Comparison of ENCODE assay signal across 15 cellular contexts in the genomic region with DNA sequence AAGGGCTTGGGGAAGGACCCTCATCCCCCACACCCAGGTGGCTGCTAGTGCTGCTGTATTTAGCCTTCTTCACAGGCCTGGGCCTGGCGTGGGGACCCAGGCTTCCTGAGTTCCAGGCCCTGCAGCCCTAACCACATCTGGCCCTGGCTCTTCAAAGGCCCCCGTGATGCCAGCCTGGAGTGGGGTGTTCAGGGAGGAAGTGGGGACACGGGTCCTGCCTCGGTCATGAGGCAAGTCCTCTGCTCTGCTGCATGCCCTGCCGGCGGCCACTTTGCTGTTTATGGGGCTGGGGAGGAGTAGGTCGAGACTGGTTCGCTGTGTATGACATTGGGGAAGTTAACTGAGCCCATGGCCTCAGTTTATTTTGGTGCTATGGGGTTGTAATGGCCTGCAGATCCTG. TPM values are rescaled to one million over a fixed set of nuclear protein-coding genes. Genes with fewer than 3 reads are reported as not detected.
DNase-seq lines count a peak whose midpoint lies in the region; ATAC-seq and TF ChIP-seq lines count a peak whose summit lies in the region.
"Had no signal": no experiment of that assay in that cellular context is flagged by ENCODE, and none has a peak within 500 bp of the region (broad histone marks: within the 10 kb centered on the region; RNA-seq: fewer than 3 reads in every experiment).

No MANE protein-coding gene starts in this region.

- no peak for TF ChIP-seq EP300 in upper lobe of left lung (IDR thresholded peaks at IDR 0.05)

- no peaks in the 10 kb centered on the region for H3K36me3 Mint-ChIP-seq in activated CD8-positive, alpha-beta T cell treated with anti-CD3 and anti-CD28 coated beads, Interleukin-2, amount 10 ng/mL, durations not matched to agents 7 days and 5 days (ENCODE audit: low read depth)
- H3K36me3 Mint-ChIP-seq in activated CD8-positive, alpha-beta T cell treated with anti-CD3 and anti-CD28 coated beads for 36 hours (ENCODE audit: low read depth): no peaks in the 10 kb centered on the region
- H3K36me3 Mint-ChIP-seq in endodermal cell (ENCODE audit: low read depth): no peaks in the 10 kb centered on the region
- H3K36me3 Mint-ChIP-seq in nephron progenitor cell (ENCODE audit: low read depth): no peaks in the 10 kb centered on the region
- H3K36me3 Mint-ChIP-seq: CD4-positive, CD25-positive, alpha-beta regulatory T cell had no signal

- no peak for DNase-seq in activated CD8-positive, alpha-beta T cell treated with anti-CD3 and anti-CD28 coated beads, Interleukin-2, amount 10 ng/mL, durations not matched to agents 7 days and 5 days
- no peak for DNase-seq in activated CD8-positive, alpha-beta T cell treated with anti-CD3 and anti-CD28 coated beads for 36 hours
- no peak for DNase-seq in endodermal cell
- DNase-seq in nephron progenitor cell: no peak
- DNase-seq in upper lobe of left lung: peak in 1 of 2 donors; percentile 40
- DNase-seq in MM.1S: no peak
- DNase-seq in foreskin fibroblast: no peak
- DNase-seq in midbrain (lab: John Stamatoyannopoulos, UW): no peak
- DNase-seq: CD4-positive, CD25-positive, alpha-beta regulatory T cell; DMS53; GF-D8; GM23248; H7 had no signal

- H2AFZ ChIP-seq in MM.1S (ENCODE audit: low read length): no peak overlapping the region
- H2AFZ ChIP-seq: GM23248 had no signal

- H3K9me3 ChIP-seq in endodermal cell (ENCODE audit: control insufficient read depth, low read length) (no peaks in the 10 kb centered on the region), upper lobe of left lung (no peaks in the 10 kb centered on the region), MM.1S (replicated peaks; ENCODE audit: insufficient read depth, low read length) (no peaks in the 10 kb centered on the region)

- no peak overlapping the region for H3K9ac ChIP-seq in endodermal cell (ENCODE audit: extremely low read depth, low read length, poor library complexity, severe bottlenecking)
- no peak overlapping the region for H3K9ac ChIP-seq in MM.1S (ENCODE audit: low read length)
- H3K9ac ChIP-seq: GM23248 had no signal

- H3K27me3 ChIP-seq in endodermal cell (ENCODE audit: control insufficient read depth, insufficient read depth, low read length, poor library complexity, severe bottlenecking): no peaks in the 10 kb centered on the region
- no peaks in the 10 kb centered on the region for H3K27me3 ChIP-seq in upper lobe of left lung
- no peaks in the 10 kb centered on the region for H3K27me3 ChIP-seq in MM.1S (replicated peaks; ENCODE audit: insufficient read depth, low read length)

- POLR2A ChIA-PET in activated CD8-positive, alpha-beta T cell treated with anti-CD3 and anti-CD28 coated beads, Interleukin-2, amount 10 ng/mL, durations not matched to agents 7 days and 5 days (lab: Charles Lee): no interaction called here
- POLR2A ChIA-PET in activated CD8-positive, alpha-beta T cell treated with anti-CD3 and anti-CD28 coated beads for 36 hours (lab: Charles Lee): no interaction called here

- peaks cover 8% of the 10 kb centered on the region for H3K4me1 ChIP-seq in endodermal cell (ENCODE audit: control insufficient read depth, insufficient read depth, low read length)
- peaks cover 63 to 87% (median 81%) of the 10 kb centered on the region in 4 donors for H3K4me1 ChIP-seq in upper lobe of left lung
- no peaks in the 10 kb centered on the region for H3K4me1 ChIP-seq in MM.1S (ENCODE audit: low read length)

- ATAC-seq in activated CD8-positive, alpha-beta T cell treated with anti-CD3 and anti-CD28 coated beads, Interleukin-2, amount 10 ng/mL, durations not matched to agents 7 days and 5 days: no peak
- ATAC-seq in activated CD8-positive, alpha-beta T cell treated with anti-CD3 and anti-CD28 coated beads for 36 hours: no peak
- no peak for ATAC-seq in upper lobe of left lung (ENCODE audit: low FRiP score in 2 of 2)

- CTCF ChIA-PET in activated CD8-positive, alpha-beta T cell treated with anti-CD3 and anti-CD28 coated beads, Interleukin-2, amount 10 ng/mL, durations not matched to agents 7 days and 5 days (lab: Charles Lee): no interaction called here
- CTCF ChIA-PET in activated CD8-positive, alpha-beta T cell treated with anti-CD3 and anti-CD28 coated beads for 36 hours (lab: Charles Lee): no interaction called here

- no peak for TF ChIP-seq CTCF in activated CD8-positive, alpha-beta T cell treated with anti-CD3 and anti-CD28 coated beads for 36 hours (IDR thresholded peaks at IDR 0.05)
- TF ChIP-seq CTCF in endodermal cell (conservative IDR thresholded peaks at IDR 0.05) (no peak), nephron progenitor cell (IDR thresholded peaks at IDR 0.05) (no peak), upper lobe of left lung (IDR thresholded peaks at IDR 0.05) (no peak), MM.1S (IDR thresholded peaks at IDR 0.05; ENCODE audit: low read length) (no peak), foreskin fibroblast (IDR thresholded peaks at IDR 0.05; ENCODE audit: low read depth, low read length) (no peak)

- H3K27ac ChIP-seq in endodermal cell (ENCODE audit: low read depth, low read length) (no peak overlapping the region), upper lobe of left lung (peak overlapping the region; percentile 54 to 82 (median 70)), MM.1S (ENCODE audit: low read length) (no peak overlapping the region)
- H3K27ac ChIP-seq: 22Rv1, GM23248 had no signal

- H3K4me1 Mint-ChIP-seq in activated CD8-positive, alpha-beta T cell treated with anti-CD3 and anti-CD28 coated beads, Interleukin-2, amount 10 ng/mL, durations not matched to agents 7 days and 5 days (ENCODE audit: low read depth): peaks cover 11% of the 10 kb centered on the region
- no peaks in the 10 kb centered on the region for H3K4me1 Mint-ChIP-seq in activated CD8-positive, alpha-beta T cell treated with anti-CD3 and anti-CD28 coated beads for 36 hours (ENCODE audit: low read depth)
- peaks cover 4% of the 10 kb centered on the region for H3K4me1 Mint-ChIP-seq in endodermal cell
- peaks cover 16% of the 10 kb centered on the region for H3K4me1 Mint-ChIP-seq in nephron progenitor cell
- H3K4me1 Mint-ChIP-seq: CD4-positive, CD25-positive, alpha-beta regulatory T cell had no signal

- no peaks in the 10 kb centered on the region for H3K9me3 Mint-ChIP-seq in activated CD8-positive, alpha-beta T cell treated with anti-CD3 and anti-CD28 coated beads, Interleukin-2, amount 10 ng/mL, durations not matched to agents 7 days and 5 days (ENCODE audit: insufficient read depth)
- H3K9me3 Mint-ChIP-seq in activated CD8-positive, alpha-beta T cell treated with anti-CD3 and anti-CD28 coated beads for 36 hours: no peaks in the 10 kb centered on the region
- no peaks in the 10 kb centered on the region for H3K9me3 Mint-ChIP-seq in endodermal cell
- no peaks in the 10 kb centered on the region for H3K9me3 Mint-ChIP-seq in nephron progenitor cell
- H3K9me3 Mint-ChIP-seq: CD4-positive, CD25-positive, alpha-beta regulatory T cell had no signal

- H3K27ac Mint-ChIP-seq in activated CD8-positive, alpha-beta T cell treated with anti-CD3 and anti-CD28 coated beads, Interleukin-2, amount 10 ng/mL, durations not matched to agents 7 days and 5 days: peak overlapping the region; percentile 62
- H3K27ac Mint-ChIP-seq in activated CD8-positive, alpha-beta T cell treated with anti-CD3 and anti-CD28 coated beads for 36 hours: no peak overlapping the region
- H3K27ac Mint-ChIP-seq in endodermal cell (peak overlapping the region; percentile 52), nephron progenitor cell (peak overlapping the region; percentile 39)
- H3K27ac Mint-ChIP-seq: CD4-positive, CD25-positive, alpha-beta regulatory T cell had no signal

- WGBS in endodermal cell (ENCODE audit: insufficient coverage in 1 of 2, insufficient read length in 1 of 2), 2 experiments: 94 to 100% methylated on average over 1 to 8 of the region's 8 CpGs
- WGBS in upper lobe of left lung, 2 donors: 83 to 91% methylated on average over 6 to 7 of the region's 8 CpGs

- H3K27me3 Mint-ChIP-seq in activated CD8-positive, alpha-beta T cell treated with anti-CD3 and anti-CD28 coated beads, Interleukin-2, amount 10 ng/mL, durations not matched to agents 7 days and 5 days (ENCODE audit: low read depth): no peaks in the 10 kb centered on the region
- H3K27me3 Mint-ChIP-seq in activated CD8-positive, alpha-beta T cell treated with anti-CD3 and anti-CD28 coated beads for 36 hours: no peaks in the 10 kb centered on the region
- H3K27me3 Mint-ChIP-seq in endodermal cell (ENCODE audit: insufficient read depth) (no peaks in the 10 kb centered on the region), nephron progenitor cell (ENCODE audit: low read depth, poor library complexity) (no peaks in the 10 kb centered on the region)
- H3K27me3 Mint-ChIP-seq: CD4-positive, CD25-positive, alpha-beta regulatory T cell had no signal

- intact Hi-C loops in activated CD8-positive, alpha-beta T cell treated with anti-CD3 and anti-CD28 coated beads for 36 hours (cut with micrococcal nuclease): no loop called here

- H3K4me3 Mint-ChIP-seq in activated CD8-positive, alpha-beta T cell treated with anti-CD3 and anti-CD28 coated beads, Interleukin-2, amount 10 ng/mL, durations not matched to agents 7 days and 5 days: no peak overlapping the region
- no peak overlapping the region for H3K4me3 Mint-ChIP-seq in activated CD8-positive, alpha-beta T cell treated with anti-CD3 and anti-CD28 coated beads for 36 hours
- H3K4me3 Mint-ChIP-seq in endodermal cell (no peak overlapping the region), nephron progenitor cell (no peak overlapping the region)
- H3K4me3 Mint-ChIP-seq: CD4-positive, CD25-positive, alpha-beta regulatory T cell had no signal

- H3K36me3 ChIP-seq in endodermal cell (ENCODE audit: control insufficient read depth, insufficient read depth, low read length) (no peaks in the 10 kb centered on the region), upper lobe of left lung (no peaks in the 10 kb centered on the region), MM.1S (replicated peaks; ENCODE audit: insufficient read depth, low read length) (no peaks in the 10 kb centered on the region)

- H4K20me1 ChIP-seq in MM.1S (ENCODE audit: insufficient read depth, low read length): no peaks in the 10 kb centered on the region

- H3F3A ChIP-seq in MM.1S (ENCODE audit: insufficient read depth, low read length): no peaks in the 10 kb centered on the region

- no peaks in the 10 kb centered on the region for H3K9me2 ChIP-seq in MM.1S (replicated peaks; ENCODE audit: insufficient read depth, low read length)

- no peak for TF ChIP-seq POLR2A in upper lobe of left lung (IDR thresholded peaks at IDR 0.05)

- H3K79me2 ChIP-seq in MM.1S (ENCODE audit: low read length): no peaks in the 10 kb centered on the region

- no peak overlapping the region for H3K4me3 ChIP-seq in endodermal cell (ENCODE audit: low read length)
- no peak overlapping the region for H3K4me3 ChIP-seq in upper lobe of left lung
- H3K4me3 ChIP-seq in MM.1S (ENCODE audit: low read length): no peak overlapping the region
- H3K4me3 ChIP-seq in foreskin fibroblast (ENCODE audit: low read depth in 1 of 2, low read length in 2 of 2): no peak overlapping the region
- H3K4me3 ChIP-seq: GM23248 had no signal

- no peak overlapping the region for H3K4me2 ChIP-seq in MM.1S (ENCODE audit: low read depth, low read length)

RNA-seq across cellular contexts. Expression of gene AQP1, which starts 8.5 kb away (rescaled TPM):
- under 1 TPM in 1 of 2 experiments, not detected in 1; 0.23 TPM for total RNA-seq in activated CD8-positive, alpha-beta T cell treated with anti-CD3 and anti-CD28 coated beads, Interleukin-2, amount 10 ng/mL, durations not matched to agents 7 days and 5 days
- total RNA-seq in activated CD8-positive, alpha-beta T cell treated with anti-CD3 and anti-CD28 coated beads for 36 hours: under 1 TPM; 0.22 to 0.27 TPM
- total RNA-seq in endodermal cell: under 1 TPM; 0.26 to 0.91 TPM
- polyA plus RNA-seq in endodermal cell (2013, experiment 1 of 2): 1.3 TPM
- polyA plus RNA-seq in endodermal cell (2013, experiment 2 of 2): 1.3 TPM
- total RNA-seq in upper lobe of left lung: 1,000 to 10,000 TPM in 1 of 6 donors, 100 to 1,000 TPM in 5; 113 to 1,228 (median 802) TPM
- total RNA-seq: H7, HT1080 had no signal
- polyA plus RNA-seq: CD4-positive, CD25-positive, alpha-beta regulatory T cell had no signal

Comparison
In these comparisons a context has a peak if more than half of its experiments do, and no peak if none do; other contexts are left out.
1. H3K27ac ChIP-seq: peak in upper lobe of left lung (4 of 4); none in endodermal cell (single experiment) and MM.1S (single experiment).
2. RNA of gene AQP1, which starts 8.5 kb away (total RNA-seq): 113 to 1,228 TPM in upper lobe of left lung; 0.26 to 0.91 TPM in endodermal cell, 0.22 to 0.27 TPM in activated CD8-positive, alpha-beta T cell treated with anti-CD3 and anti-CD28 coated beads for 36 hours and 0.23 TPM in activated CD8-positive, alpha-beta T cell treated with anti-CD3 and anti-CD28 coated beads, Interleukin-2, amount 10 ng/mL, durations not matched to agents 7 days and 5 days; every median in the first group is over 10 times any median in the second.